8 cellular contexts compared by ENCODE assay signal in genomic region chr15:64985382-64986033, GRCh38. TPM values are rescaled to one million over a fixed set of nuclear protein-coding genes. Genes with fewer than 3 reads are reported as not detected.
DNase-seq lines count a peak whose midpoint lies in the region; ATAC-seq and TF ChIP-seq lines count a peak whose summit lies in the region.

No MANE protein-coding gene starts in this region.

- peaks cover 34% of the 10 kb centered on the region for H3K4me1 ChIP-seq in hepatocyte (ENCODE audit: insufficient read depth)
- H3K4me1 ChIP-seq in thyroid gland, result peaks cover 0 to 36% of the 10 kb centered on the region in 2 donors

- no peaks in the 10 kb centered on the region for H4K20me1 ChIP-seq in hepatocyte (ENCODE audit: insufficient read depth, poor library complexity, severe bottlenecking)

- no peak for TF ChIP-seq CTCF in hepatocyte (IDR thresholded peaks at IDR 0.05; ENCODE audit: poor library complexity)
- TF ChIP-seq CTCF in thyroid gland (IDR thresholded peaks at IDR 0.05), result no peak

- H3K4me3 ChIP-seq in SK-N-MC, result peak overlapping the region; percentile 69
- no peak overlapping the region for H3K4me3 ChIP-seq in hepatocyte
- H3K4me3 ChIP-seq in thyroid gland (replicated peaks in 1 of 3), result no peak overlapping the region

- intact Hi-C loops in thyroid gland (cut with DNase I), result loop anchor here (10.0 kb wide), 1 partner anchor 141 kb away; the partner anchor contains the start of gene PLEKHO2

- H3K9me3 ChIP-seq in SK-N-MC (ENCODE audit: low read depth, low read length), result no peaks in the 10 kb centered on the region
- H3K9me3 ChIP-seq in hepatocyte (ENCODE audit: low read depth), result no peaks in the 10 kb centered on the region
- H3K9me3 ChIP-seq in thyroid gland, result no peaks in the 10 kb centered on the region

- H3K79me2 ChIP-seq in hepatocyte, result peaks cover 70% of the 10 kb centered on the region

- no peaks in the 10 kb centered on the region for H3K9me2 ChIP-seq in hepatocyte (replicated peaks; ENCODE audit: insufficient read depth)

- peak overlapping the region; percentile 62 for H3K9ac ChIP-seq in SK-N-MC (ENCODE audit: insufficient read length)

- H2AFZ ChIP-seq in hepatocyte, result no peak overlapping the region

- H3K27me3 ChIP-seq in hepatocyte (no peaks in the 10 kb centered on the region), thyroid gland (no peaks in the 10 kb centered on the region)

- no peaks in the 10 kb centered on the region for H3K9me3 Mint-ChIP-seq in activated naive CD4-positive, alpha-beta T cell treated with anti-CD3 and anti-CD28 coated beads, Interleukin-2, amount 50 U/mL, for 72 hours

- H3K36me3 ChIP-seq in SK-N-MC (ENCODE audit: insufficient read depth, low read length), result peaks cover 12% of the 10 kb centered on the region
- no peaks in the 10 kb centered on the region for H3K36me3 ChIP-seq in hepatocyte (replicated peaks; ENCODE audit: insufficient read depth, low read depth)
- H3K36me3 ChIP-seq in thyroid gland, result no peaks in the 10 kb centered on the region

- H3K27ac ChIP-seq in SK-N-MC (peak overlapping the region; percentile 98), hepatocyte (peak overlapping the region; percentile 84), thyroid gland (peak overlapping the region; percentile 8 to 51 (median 49))

- no peak for DNase-seq in activated naive CD4-positive, alpha-beta T cell treated with anti-CD3 and anti-CD28 coated beads, Interleukin-2, amount 50 U/mL, for 72 hours (ENCODE audit: low spot score in 2 of 2)
- DNase-seq in activated naive CD4-positive, alpha-beta T cell treated with anti-CD3 and anti-CD28 coated beads, Interleukin-2, amount 50 U/mL, for 16 hours, result no peak
- DNase-seq in SK-N-MC (ENCODE audit: low read depth, low spot score) (peak; percentile 75), hepatocyte (ENCODE audit: low spot score) (no peak), thyroid gland (no peak), NCI-H748 (lab: John Stamatoyannopoulos, UW; ENCODE audit: unreplicated experiment) (no peak)
- no peak for DNase-seq in activated CD4-positive, alpha-beta T cell treated with anti-CD3 and anti-CD28 coated beads for 1 hour

- WGBS in hepatocyte (ENCODE audit: low lambda C conversion rate, missing lambda C conversion rate), result 50% methylated on average over 8 of the region's 8 CpGs
- 61 to 69% methylated on average over 8 of the region's 8 CpGs for WGBS in thyroid gland, 2 donors

- peak overlapping the region; percentile 43 for H3K4me2 ChIP-seq in hepatocyte

- H3K36me3 Mint-ChIP-seq in activated naive CD4-positive, alpha-beta T cell treated with anti-CD3 and anti-CD28 coated beads, Interleukin-2, amount 50 U/mL, for 72 hours, result peaks cover 7 to 14% of the 10 kb centered on the region in 2 donors

- no peak for ATAC-seq in activated naive CD4-positive, alpha-beta T cell treated with anti-CD3 and anti-CD28 coated beads, Interleukin-2, amount 50 U/mL, for 72 hours
- no peak for ATAC-seq in HG02938 (IDR thresholded peaks at IDR 0.05; ENCODE audit: unreplicated experiment)

- peak overlapping the region; percentile 19 to 74 for H3K27ac Mint-ChIP-seq in activated naive CD4-positive, alpha-beta T cell treated with anti-CD3 and anti-CD28 coated beads, Interleukin-2, amount 50 U/mL, for 72 hours

- no peak for TF ChIP-seq POLR2A in thyroid gland (IDR thresholded peaks at IDR 0.05)

RNA-seq across cellular contexts. Expression of gene SPG21, which starts 4.2 kb away (rescaled TPM):
- total RNA-seq in activated naive CD4-positive, alpha-beta T cell treated with anti-CD3 and anti-CD28 coated beads, Interleukin-2, amount 50 U/mL, for 72 hours, result 10 to 100 TPM; 67.1 to 90.4 TPM
- total RNA-seq in hepatocyte (86.4 and 111 TPM in 2 replicates), thyroid gland (100 to 1,000 TPM; 119 to 149 (median 122) TPM)
- polyA plus RNA-seq in hepatocyte, result 138 and 149 TPM in 2 replicates

RNA-seq across cellular contexts. Expression of gene MTFMT, which starts 43.9 kb away (rescaled TPM):
- total RNA-seq in activated naive CD4-positive, alpha-beta T cell treated with anti-CD3 and anti-CD28 coated beads, Interleukin-2, amount 50 U/mL, for 72 hours, result 10 to 100 TPM; 15.7 to 17.3 TPM
- 15.4 and 18.2 TPM in 2 replicates for total RNA-seq in hepatocyte
- polyA plus RNA-seq in hepatocyte, result 16.8 TPM in 2 replicates
- 10 to 100 TPM; 20.7 to 31.6 (median 27.1) TPM for total RNA-seq in thyroid gland

RNA-seq across cellular contexts. Expression of gene SLC51B, which starts 59.7 kb away (rescaled TPM):
- total RNA-seq in activated naive CD4-positive, alpha-beta T cell treated with anti-CD3 and anti-CD28 coated beads, Interleukin-2, amount 50 U/mL, for 72 hours, result not detected
- total RNA-seq in hepatocyte, result 6.5 and 8.8 TPM in 2 replicates
- polyA plus RNA-seq in hepatocyte, result 5.8 and 8.6 TPM in 2 replicates
- not detected for total RNA-seq in thyroid gland
